8 cellular contexts compared by ENCODE assay signal in genomic region chr9:113602126-113603119, GRCh38.
DNase-seq lines count a peak whose midpoint lies in the region; ATAC-seq and TF ChIP-seq lines count a peak whose summit lies in the region.

No MANE protein-coding gene starts in this region.

- intact Hi-C loops in left ventricle myocardium inferior (cut with micrococcal nuclease) = no loop called here
- intact Hi-C loops in gastrocnemius medialis (cut with DNase I; ENCODE audit: low total_unique reads) = no loop called here

- no peak for TF ChIP-seq POLR2A in gastrocnemius medialis (IDR thresholded peaks at IDR 0.05)

- peak; percentile 83 for ATAC-seq in HG03095 (IDR thresholded peaks at IDR 0.05; ENCODE audit: unreplicated experiment)
- peak; percentile 99 to 100 for ATAC-seq in activated T-cell treated with anti-CD3 and anti-CD28 coated beads, Interleukin-2, amount 50 U/mL, for 72 hours (replicated peaks in 1 of 2)
- ATAC-seq in gastrocnemius medialis = no peak

- in situ Hi-C loops in gastrocnemius medialis (cut with MboI; ENCODE audit: low sequenced_read_pairs in 4 of 4) = no loop called here

- H3K27me3 ChIP-seq in left ventricle myocardium inferior (ENCODE audit: low read depth) = no peaks in the 10 kb centered on the region
- no peaks in the 10 kb centered on the region for H3K27me3 ChIP-seq in gastrocnemius medialis

- H3K9me3 ChIP-seq in left ventricle myocardium inferior (replicated peaks) (no peaks in the 10 kb centered on the region), gastrocnemius medialis (no peaks in the 10 kb centered on the region)

- no peaks in the 10 kb centered on the region for H3K36me3 Mint-ChIP-seq in activated T-cell treated with anti-CD3 and anti-CD28 coated beads, Interleukin-2, amount 50 U/mL, for 72 hours (ENCODE audit: insufficient read depth in 2 of 2)

- TF ChIP-seq CTCF in left ventricle myocardium inferior (IDR thresholded peaks at IDR 0.05; ENCODE audit: borderline replicate concordance) = no peak
- TF ChIP-seq CTCF in gastrocnemius medialis (IDR thresholded peaks at IDR 0.05 in 4 of 5, conservative IDR thresholded peaks at IDR 0.05 in 1 of 5) = no peak

- H3K4me1 Mint-ChIP-seq in activated T-cell treated with anti-CD3 and anti-CD28 coated beads, Interleukin-2, amount 50 U/mL, for 72 hours (ENCODE audit: low read depth) = peaks cover 27% of the 10 kb centered on the region

- peaks cover 63% of the 10 kb centered on the region for H3K4me1 ChIP-seq in left ventricle myocardium inferior
- H3K4me1 ChIP-seq in gastrocnemius medialis = peaks cover 14 to 48% of the 10 kb centered on the region in 2 donors

- H3K4me3 ChIP-seq in left ventricle myocardium inferior = no peak overlapping the region
- no peak overlapping the region for H3K4me3 ChIP-seq in gastrocnemius medialis

- H3K36me3 ChIP-seq in left ventricle myocardium inferior (peaks cover 9% of the 10 kb centered on the region), gastrocnemius medialis (peaks cover 0 to 3% of the 10 kb centered on the region in 2 donors)

- DNase-seq in activated CD4-positive, alpha-beta T cell treated with anti-CD3 and anti-CD28 coated beads for 4 hours = peak; percentile 44
- DNase-seq in activated CD4-positive, alpha-beta T cell treated with anti-CD3 and anti-CD28 coated beads for 1 hour = no peak
- DNase-seq in NCI-H524 treated with DMSO at 0.1 percent for 48 hours (lab: John Stamatoyannopoulos, UW) (peak; percentile 84), left ventricle myocardium inferior (peak; percentile 81), gastrocnemius medialis (no peak)
- DNase-seq in activated T-cell treated with anti-CD3 and anti-CD28 coated beads, Interleukin-2, amount 50 U/mL, for 72 hours = peak; percentile 85 to 88
- peak; percentile 63 to 80 for DNase-seq in stimulated activated CD4-positive, alpha-beta T cell treated with anti-CD3 and anti-CD28 coated beads, Interleukin-15, amount 100 ng/mL, for 48 hours (ENCODE audit: low read depth in 2 of 2)

- peak overlapping the region in 1 of 2 donors; percentile 28 for H3K4me3 Mint-ChIP-seq in activated T-cell treated with anti-CD3 and anti-CD28 coated beads, Interleukin-2, amount 50 U/mL, for 72 hours

- H3K27me3 Mint-ChIP-seq in activated T-cell treated with anti-CD3 and anti-CD28 coated beads, Interleukin-2, amount 50 U/mL, for 72 hours (ENCODE audit: low read depth) = no peaks in the 10 kb centered on the region

- H3K9me3 Mint-ChIP-seq in activated T-cell treated with anti-CD3 and anti-CD28 coated beads, Interleukin-2, amount 50 U/mL, for 72 hours = no peaks in the 10 kb centered on the region

- H3K27ac ChIP-seq in left ventricle myocardium inferior (replicated peaks) (peak overlapping the region; percentile 94), gastrocnemius medialis (peak overlapping the region in 2 of 4 donors; percentile 12 to 52)

- no peak overlapping the region for H3K27ac Mint-ChIP-seq in activated T-cell treated with anti-CD3 and anti-CD28 coated beads, Interleukin-2, amount 50 U/mL, for 72 hours

Comparison
In these comparisons a context has a peak if more than half of its experiments do, and no peak if none do; other contexts are left out.
1. DNase-seq: peak in activated CD4-positive, alpha-beta T cell treated with anti-CD3 and anti-CD28 coated beads for 4 hours (2 of 2), NCI-H524 treated with DMSO at 0.1 percent for 48 hours (single experiment), activated T-cell treated with anti-CD3 and anti-CD28 coated beads, Interleukin-2, amount 50 U/mL, for 72 hours (2 of 2), left ventricle myocardium inferior (single experiment) and stimulated activated CD4-positive, alpha-beta T cell treated with anti-CD3 and anti-CD28 coated beads, Interleukin-15, amount 100 ng/mL, for 48 hours (2 of 2); none in activated CD4-positive, alpha-beta T cell treated with anti-CD3 and anti-CD28 coated beads for 1 hour (single experiment) and gastrocnemius medialis (0 of 2).
2. ATAC-seq: peak in HG03095 (single experiment) and activated T-cell treated with anti-CD3 and anti-CD28 coated beads, Interleukin-2, amount 50 U/mL, for 72 hours (2 of 2); none in gastrocnemius medialis (0 of 2).